In the genomic region with DNA sequence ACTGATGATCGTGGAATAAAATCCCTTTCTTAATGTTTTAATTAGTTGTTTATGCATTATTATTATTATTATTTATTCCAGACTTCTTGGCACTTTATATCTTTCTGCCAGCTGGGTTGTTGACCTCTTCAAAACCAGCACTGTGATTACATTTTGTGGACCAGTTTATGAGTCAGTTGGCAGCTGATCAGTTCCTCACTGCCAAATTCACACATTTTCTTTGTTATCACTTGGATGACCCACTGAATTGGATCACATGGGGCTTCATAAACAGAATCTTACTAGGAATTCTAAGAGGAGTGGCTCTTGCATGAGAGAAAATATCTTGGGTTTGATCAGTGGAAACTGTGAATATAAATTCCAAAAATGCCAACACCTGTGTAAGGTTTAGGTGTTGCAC, we compare ENCODE assay signal across 28 cellular contexts.
DNase-seq lines count a peak whose midpoint lies in the region; ATAC-seq, FAIRE-seq and TF ChIP-seq lines count a peak whose summit lies in the region.
"Had no signal": no experiment of that assay in that cellular context is flagged by ENCODE, and none has a peak within 500 bp of the region (broad histone marks: within the 10 kb centered on the region; RNA-seq: fewer than 3 reads in every experiment).

No MANE protein-coding gene starts in this region.

- H3K27ac Mint-ChIP-seq in astrocyte (ENCODE audit: unreplicated experiment), result no peak overlapping the region
- H3K27ac Mint-ChIP-seq: activated CD4-positive, alpha-beta T cell treated with anti-CD3 and anti-CD28 coated beads, Interleukin-2, amount 10 ng/mL, durations not matched to agents 7 days and 5 days; CD4-positive, alpha-beta T cell; immature natural killer cell; natural killer cell had no signal

- H3K36me3 ChIP-seq in MG63, result no peaks in the 10 kb centered on the region
- no peaks in the 10 kb centered on the region for H3K36me3 ChIP-seq in astrocyte (ENCODE audit: insufficient read depth, low read length)
- no peaks in the 10 kb centered on the region for H3K36me3 ChIP-seq in Karpas-422 (ENCODE audit: insufficient read depth, low read length)
- H3K36me3 ChIP-seq: ovary, right lobe of liver, stomach, tibial nerve had no signal

- no peak for TF ChIP-seq CTCF in astrocyte (IDR thresholded peaks at IDR 0.05; ENCODE audit: insufficient read depth, low read depth, low read length)
- no peak for TF ChIP-seq CTCF in epithelial cell of proximal tubule (conservative IDR thresholded peaks at IDR 0.05; ENCODE audit: low read depth, low read length)

- H3K79me2 ChIP-seq in astrocyte (ENCODE audit: insufficient read depth, low read length) (no peaks in the 10 kb centered on the region), Karpas-422 (ENCODE audit: low read length) (no peaks in the 10 kb centered on the region)
- H3K79me2 ChIP-seq: hepatocyte had no signal

- no peaks in the 10 kb centered on the region for H3K9me2 ChIP-seq in Karpas-422 (replicated peaks; ENCODE audit: insufficient read depth, low read length)

- peaks cover 4% of the 10 kb centered on the region for H3K9me3 Mint-ChIP-seq in astrocyte (ENCODE audit: unreplicated experiment)
- H3K9me3 Mint-ChIP-seq: CD4-positive, alpha-beta T cell had no signal

- H3K4me1 ChIP-seq in astrocyte (ENCODE audit: insufficient read depth, low read length) (peaks cover 8% of the 10 kb centered on the region), Karpas-422 (ENCODE audit: low read length) (no peaks in the 10 kb centered on the region)
- H3K4me1 ChIP-seq: right lobe of liver, stomach, tibial nerve had no signal

- ATAC-seq in GM18868 (IDR thresholded peaks at IDR 0.05; ENCODE audit: unreplicated experiment), result no peak
- ATAC-seq: HCT116, natural killer cell, SK-N-SH treated with all-trans-retinoic acid at 6 μM for 48 hours had no signal

- no peak overlapping the region for H2AFZ ChIP-seq in astrocyte (ENCODE audit: low read depth, low read length)
- H2AFZ ChIP-seq in Karpas-422 (ENCODE audit: low read length), result no peak overlapping the region
- H2AFZ ChIP-seq: hepatocyte had no signal

- peaks cover 2% of the 10 kb centered on the region for H3K9me3 ChIP-seq in MG63
- peaks cover 3% of the 10 kb centered on the region for H3K9me3 ChIP-seq in astrocyte (ENCODE audit: insufficient read depth, low read depth, low read length)
- H3K9me3 ChIP-seq in Karpas-422 (ENCODE audit: low read length), result peaks cover 5% of the 10 kb centered on the region; the same call in 1 of the 2 replicates
- H3K9me3 ChIP-seq: ovary, right lobe of liver had no signal

- H3K27me3 Mint-ChIP-seq in astrocyte (ENCODE audit: low read depth, unreplicated experiment), result no peaks in the 10 kb centered on the region
- H3K27me3 Mint-ChIP-seq: activated CD4-positive, alpha-beta T cell treated with anti-CD3 and anti-CD28 coated beads, Interleukin-2, amount 10 ng/mL, durations not matched to agents 7 days and 5 days; CD4-positive, alpha-beta T cell; central memory CD8-positive, alpha-beta T cell had no signal

- no peak overlapping the region for H3K4me2 ChIP-seq in astrocyte (ENCODE audit: low read length)
- H3K4me2 ChIP-seq in Karpas-422 (ENCODE audit: low read depth, low read length, poor library complexity, severe bottlenecking), result no peak overlapping the region
- H3K4me2 ChIP-seq: hepatocyte had no signal

- H3K27me3 ChIP-seq in MG63 (no peaks in the 10 kb centered on the region), astrocyte (ENCODE audit: insufficient read depth, low read length) (no peaks in the 10 kb centered on the region), Karpas-422 (ENCODE audit: low read length) (peaks cover 8% of the 10 kb centered on the region; the same call in 1 of the 2 replicates)
- H3K27me3 ChIP-seq: hepatocyte, ovary, right lobe of liver, stomach, tibial nerve had no signal

- peaks cover 6% of the 10 kb centered on the region for H3K4me1 Mint-ChIP-seq in astrocyte (ENCODE audit: low read depth, unreplicated experiment)
- H3K4me1 Mint-ChIP-seq: activated CD4-positive, alpha-beta T cell treated with anti-CD3 and anti-CD28 coated beads, Interleukin-2, amount 10 ng/mL, durations not matched to agents 7 days and 5 days; central memory CD8-positive, alpha-beta T cell; immature natural killer cell; natural killer cell had no signal

- H3K4me3 ChIP-seq in MG63 (no peak overlapping the region), astrocyte (ENCODE audit: insufficient read depth, low read depth, low read length) (no peak overlapping the region), epithelial cell of proximal tubule (ENCODE audit: low read depth, low read length) (no peak overlapping the region), Karpas-422 (ENCODE audit: low read length) (no peak overlapping the region)
- H3K4me3 ChIP-seq: hepatocyte, ovary, right lobe of liver, stomach, tibial nerve had no signal

- no peak overlapping the region for H3K9ac ChIP-seq in astrocyte (ENCODE audit: low read length)
- no peak overlapping the region for H3K9ac ChIP-seq in Karpas-422 (ENCODE audit: low read length)

- no peaks in the 10 kb centered on the region for H4K20me1 ChIP-seq in astrocyte (ENCODE audit: insufficient read depth, low read length)
- H4K20me1 ChIP-seq in Karpas-422 (ENCODE audit: insufficient read depth, low read depth, low read length), result no peaks in the 10 kb centered on the region

- H3K4me3 Mint-ChIP-seq in astrocyte (ENCODE audit: unreplicated experiment), result no peak overlapping the region
- H3K4me3 Mint-ChIP-seq: activated CD4-positive, alpha-beta T cell treated with anti-CD3 and anti-CD28 coated beads, Interleukin-2, amount 10 ng/mL, durations not matched to agents 7 days and 5 days; CD4-positive, alpha-beta T cell; central memory CD8-positive, alpha-beta T cell; immature natural killer cell; natural killer cell had no signal

- no peak for FAIRE-seq in astrocyte (lab: Jason Lieb, UNC)
- FAIRE-seq: frontal cortex, G401.6 had no signal

- no peak overlapping the region for H3K27ac ChIP-seq in astrocyte (ENCODE audit: low read depth, low read length)
- H3K27ac ChIP-seq in Karpas-422 (ENCODE audit: low read length), result no peak overlapping the region
- H3K27ac ChIP-seq: hepatocyte, ovary, right lobe of liver, stomach, tibial nerve had no signal

- peak; percentile 75 for DNase-seq in MG63
- peak; percentile 54 for DNase-seq in astrocyte (ENCODE audit: low read depth)
- DNase-seq in epithelial cell of proximal tubule (ENCODE audit: low read depth), result peak; percentile 30
- peak; percentile 17 for DNase-seq in renal cortical epithelial cell (ENCODE audit: low read depth)
- DNase-seq in Karpas-422, result no peak
- DNase-seq in NOMO-1 treated with dmso at 0.1 percent for 144 hours (lab: John Stamatoyannopoulos, UW; ENCODE audit: unreplicated experiment), result no peak
- DNase-seq: activated CD4-positive, alpha-beta T cell treated with anti-CD3 and anti-CD28 coated beads, Interleukin-2, amount 10 ng/mL, durations not matched to agents 7 days and 5 days; activated naive CD4-positive, alpha-beta T cell treated with Interleukin-2 at 50 U/mL for 16 hours; activated T-cell treated with anti-CD3 and anti-CD28 coated beads, Interleukin-2, amount 50 U/mL, for 48 hours; amniotic stem cell; CD4-positive, alpha-beta T cell; DMS 273 treated with DMSO at 0.1 percent for 48 hours; immature natural killer cell; natural killer cell; NCI-H1105 treated with DMSO at 0.1 percent for 48 hours; NCI-H2081 treated with DMSO at 0.1 percent for 48 hours; NCI-H510A; right lobe of liver; stomach had no signal

- H3K36me3 Mint-ChIP-seq in astrocyte (ENCODE audit: low read depth, unreplicated experiment), result peaks cover 2% of the 10 kb centered on the region
- H3K36me3 Mint-ChIP-seq: immature natural killer cell, natural killer cell had no signal

Comparison
In these comparisons a context has a peak if more than half of its experiments do, and no peak if none do; other contexts are left out.
1. DNase-seq: peak in MG63 (single experiment), astrocyte (single experiment), epithelial cell of proximal tubule (single experiment) and renal cortical epithelial cell (single experiment); none in Karpas-422 (single experiment) and NOMO-1 treated with dmso at 0.1 percent for 144 hours (single experiment).